In the genomic region with DNA sequence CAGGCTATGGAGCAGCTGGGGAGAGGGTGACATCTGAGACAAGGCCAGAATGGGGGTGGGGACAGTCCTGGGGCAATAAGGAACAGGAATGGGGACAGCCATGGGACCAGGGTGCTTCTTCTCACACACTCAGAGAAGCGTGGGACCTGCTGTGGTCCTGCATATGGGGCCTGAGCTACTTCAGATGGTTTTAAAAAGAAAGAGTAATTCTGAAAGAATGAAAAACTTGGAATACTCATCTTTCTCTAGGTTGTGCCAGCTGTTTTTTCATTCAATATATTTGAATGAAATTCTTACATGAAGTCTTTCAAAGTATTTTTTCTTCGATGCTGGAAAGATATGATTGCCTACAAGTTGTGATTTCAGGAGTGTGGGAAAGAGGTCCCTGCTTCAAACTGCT, we compare ENCODE assay signal across 17 cellular contexts.
DNase-seq lines count a peak whose midpoint lies in the region; TF ChIP-seq lines count a peak whose summit lies in the region.
"Had no signal": no experiment of that assay in that cellular context is flagged by ENCODE, and none has a peak within 500 bp of the region (broad histone marks: within the 10 kb centered on the region; RNA-seq: fewer than 3 reads in every experiment).

No MANE protein-coding gene starts in this region.

- no peak overlapping the region for H3K18ac ChIP-seq in trophoblast cell (ENCODE audit: low read length)

- H3K4me2 ChIP-seq in GM23248 (ENCODE audit: unreplicated experiment) (peak overlapping the region; percentile 12), trophoblast cell (ENCODE audit: low read length) (no peak overlapping the region)

- no peaks in the 10 kb centered on the region for H3K36me3 ChIP-seq in GM23248 (ENCODE audit: low read depth)
- H3K36me3 ChIP-seq in esophagus muscularis mucosa = no peaks in the 10 kb centered on the region
- H3K36me3 ChIP-seq in trophoblast cell (ENCODE audit: control insufficient read depth in 1 of 2, insufficient read depth in 2 of 2, low read length in 2 of 2) = no peaks in the 10 kb centered on the region
- H3K36me3 ChIP-seq in A673 (ENCODE audit: insufficient read depth, low read length, poor library complexity, severe bottlenecking) = no peaks in the 10 kb centered on the region

- no peak overlapping the region for H3K23ac ChIP-seq in trophoblast cell (ENCODE audit: low read length)

- no peak overlapping the region for H3K4ac ChIP-seq in trophoblast cell (ENCODE audit: low read depth, low read length)

- H2BK12ac ChIP-seq in trophoblast cell (ENCODE audit: low read length) = no peak overlapping the region

- in situ Hi-C loops in GM23248 (cut with MboI) = no loop called here

- no peaks in the 10 kb centered on the region for H3K9me2 ChIP-seq in GM23248 (ENCODE audit: insufficient read depth)

- H4K8ac ChIP-seq in trophoblast cell (ENCODE audit: low read depth, low read length) = no peak overlapping the region

- H4K12ac ChIP-seq in trophoblast cell (ENCODE audit: low read depth, low read length) = no peak overlapping the region

- H3K36me3 Mint-ChIP-seq in mesothelial cell of epicardium = peaks cover 11% of the 10 kb centered on the region
- H3K36me3 Mint-ChIP-seq: CD4-positive, alpha-beta memory T cell had no signal

- no peak overlapping the region for H3K9ac ChIP-seq in GM23248
- peak overlapping the region; percentile 36 for H3K9ac ChIP-seq in trophoblast cell (ENCODE audit: low read length)

- DNase-seq in GM23248 = peak; percentile 57
- DNase-seq in esophagus muscularis mucosa (ENCODE audit: extremely low spot score) = peak; percentile 89
- no peak for DNase-seq in mesothelial cell of epicardium (ENCODE audit: low spot score in 2 of 2, unreplicated experiment in 2 of 2)
- no peak for DNase-seq in trophoblast cell
- no peak for DNase-seq in A673 (ENCODE audit: low spot score)
- DNase-seq in medulla oblongata (ENCODE audit: extremely low spot score) = no peak
- DNase-seq in kidney tubule cell (ENCODE audit: low spot score) = no peak
- no peak for DNase-seq in NCI-H1436 (lab: John Stamatoyannopoulos, UW)
- DNase-seq: C1 segment of cervical spinal cord; Calu3; CD4-positive, alpha-beta memory T cell; COR-L47; DMS53; DMS79 treated with DMSO at 0.1 percent for 48 hours; GF-D8; GOT3; HCEC 1CT had no signal

- POLR2A ChIA-PET in A673 (lab: Charles Lee; ENCODE audit: low non-redundant PET) = no interaction called here

- H3K4me3 ChIP-seq in GM23248 (no peak overlapping the region), esophagus muscularis mucosa (no peak overlapping the region), trophoblast cell (ENCODE audit: low read depth, low read length) (no peak overlapping the region), A673 (ENCODE audit: low read depth, low read length, poor library complexity, severe bottlenecking) (no peak overlapping the region)

- H2BK5ac ChIP-seq in trophoblast cell (ENCODE audit: low read depth, low read length, poor library complexity) = no peak overlapping the region

- TF ChIP-seq EP300 in esophagus muscularis mucosa (IDR thresholded peaks at IDR 0.05) = no peak

- H3K27me3 Mint-ChIP-seq in mesothelial cell of epicardium (ENCODE audit: low read depth) = no peaks in the 10 kb centered on the region
- H3K27me3 Mint-ChIP-seq: CD4-positive, alpha-beta memory T cell had no signal

- H3K27ac Mint-ChIP-seq in mesothelial cell of epicardium = peak overlapping the region; percentile 61
- H3K27ac Mint-ChIP-seq: CD4-positive, alpha-beta memory T cell had no signal

- 24 to 41% methylated on average over 2 of the region's 2 CpGs for WGBS in GM23248 (ENCODE audit: low coverage in 1 of 2, low lambda C conversion rate in 2 of 2, missing lambda C conversion rate in 2 of 2), 2 experiments
- 90% methylated on average over 2 of the region's 2 CpGs for WGBS in esophagus muscularis mucosa
- whole genome bisulfite sequencing in trophoblast cell (ENCODE audit: extremely low coverage, insufficient coverage, insufficient read length) = no CpG with 5 or more reads among the region's 2 CpGs

- CTCF ChIA-PET in A673 (lab: Charles Lee) = no interaction called here

- H3K4me1 Mint-ChIP-seq in mesothelial cell of epicardium = peaks cover 10% of the 10 kb centered on the region
- H3K4me1 Mint-ChIP-seq: CD4-positive, alpha-beta memory T cell had no signal

- no peak overlapping the region for H2AK5ac ChIP-seq in trophoblast cell (ENCODE audit: low read length)

- no peak overlapping the region for H2BK120ac ChIP-seq in trophoblast cell (ENCODE audit: insufficient read depth, low read length, poor library complexity)

- no peak for TF ChIP-seq POLR2A in esophagus muscularis mucosa (IDR thresholded peaks at IDR 0.05; ENCODE audit: low read depth)

- H3K27me3 ChIP-seq in GM23248 (replicated peaks; ENCODE audit: insufficient read depth) = no peaks in the 10 kb centered on the region
- H3K27me3 ChIP-seq in esophagus muscularis mucosa = no peaks in the 10 kb centered on the region
- H3K27me3 ChIP-seq in trophoblast cell (ENCODE audit: insufficient read depth, low read length) = no peaks in the 10 kb centered on the region
- H3K27me3 ChIP-seq in A673 (replicated peaks; ENCODE audit: insufficient read depth, low read depth, low read length, poor library complexity) = no peaks in the 10 kb centered on the region

- TF ChIP-seq CTCF in esophagus muscularis mucosa (IDR thresholded peaks at IDR 0.05) (no peak), mesothelial cell of epicardium (IDR thresholded peaks at IDR 0.05; ENCODE audit: unreplicated experiment) (no peak), A673 (conservative IDR thresholded peaks at IDR 0.05; ENCODE audit: low read depth, low read length) (no peak)

- no peak overlapping the region for H4K91ac ChIP-seq in trophoblast cell (ENCODE audit: low read depth, low read length)

- H3F3A ChIP-seq in GM23248 (ENCODE audit: insufficient read depth) = no peaks in the 10 kb centered on the region; the same call in 1 of the 2 replicates

- H3K27ac ChIP-seq in GM23248 (no peak overlapping the region), esophagus muscularis mucosa (replicated peaks in 1 of 4) (no peak overlapping the region), trophoblast cell (ENCODE audit: low read depth, low read length) (no peak overlapping the region), A673 (ENCODE audit: low read depth, low read length, poor library complexity, severe bottlenecking) (no peak overlapping the region)

- H3K9me3 ChIP-seq in GM23248 (ENCODE audit: low read depth) = no peaks in the 10 kb centered on the region
- H3K9me3 ChIP-seq in esophagus muscularis mucosa = peaks cover 0 to 20% (median 9%) of the 10 kb centered on the region in 4 donors
- peaks cover 7% of the 10 kb centered on the region for H3K9me3 ChIP-seq in trophoblast cell (ENCODE audit: insufficient read depth, low read depth, low read length)
- H3K9me3 ChIP-seq in A673 (ENCODE audit: low read depth, low read length, poor library complexity, severe bottlenecking) = peaks cover 14% of the 10 kb centered on the region

- no peak overlapping the region; the same call in 1 of the 2 replicates for H2AFZ ChIP-seq in GM23248
- no peak overlapping the region for H2AFZ ChIP-seq in trophoblast cell (ENCODE audit: insufficient read depth, low read length, poor library complexity)

- H3K4me1 ChIP-seq in GM23248 (ENCODE audit: insufficient read depth) (peaks cover 4% of the 10 kb centered on the region; the same call in 1 of the 2 replicates), esophagus muscularis mucosa (peaks cover 5 to 9% (median 6%) of the 10 kb centered on the region in 4 donors), trophoblast cell (ENCODE audit: control insufficient read depth in 1 of 2, insufficient read depth in 2 of 2, low read length in 2 of 2) (no peaks in the 10 kb centered on the region), A673 (ENCODE audit: insufficient read depth, low read length, poor library complexity, severe bottlenecking) (peaks cover 3% of the 10 kb centered on the region)

- H3K4me3 Mint-ChIP-seq in mesothelial cell of epicardium = no peak overlapping the region
- H3K4me3 Mint-ChIP-seq: CD4-positive, alpha-beta memory T cell had no signal

- H3K14ac ChIP-seq in trophoblast cell (ENCODE audit: low read length) = no peak overlapping the region

- no peaks in the 10 kb centered on the region for H3K79me1 ChIP-seq in trophoblast cell (ENCODE audit: low read length)

- peaks cover 35% of the 10 kb centered on the region for H3K9me3 Mint-ChIP-seq in mesothelial cell of epicardium

- no TSS peak for BruUV-seq in A673 (replicated peaks; lab: Mats Ljungman, UMichigan)

- H4K20me1 ChIP-seq in GM23248 (ENCODE audit: insufficient read depth) = no peaks in the 10 kb centered on the region

- H3K79me2 ChIP-seq in GM23248 (ENCODE audit: insufficient read depth) (no peaks in the 10 kb centered on the region), trophoblast cell (ENCODE audit: control insufficient read depth, insufficient read depth, low read length, poor library complexity) (no peaks in the 10 kb centered on the region)

- intact Hi-C loops in esophagus muscularis mucosa (cut with DNase I) = no loop called here
- intact Hi-C loops in A673 (cut with micrococcal nuclease; ENCODE audit: unreplicated experiment) = no loop called here

Comparison
In these comparisons a context has a peak if more than half of its experiments do, and no peak if none do; other contexts are left out.
1. DNase-seq: peak in GM23248 (single experiment) and esophagus muscularis mucosa (single experiment); none in mesothelial cell of epicardium (0 of 2), trophoblast cell (0 of 2), A673 (single experiment), medulla oblongata (single experiment), kidney tubule cell (single experiment) and NCI-H1436 (single experiment).